Comparison of ENCODE assay signal across 17 cellular contexts in the genomic region with DNA sequence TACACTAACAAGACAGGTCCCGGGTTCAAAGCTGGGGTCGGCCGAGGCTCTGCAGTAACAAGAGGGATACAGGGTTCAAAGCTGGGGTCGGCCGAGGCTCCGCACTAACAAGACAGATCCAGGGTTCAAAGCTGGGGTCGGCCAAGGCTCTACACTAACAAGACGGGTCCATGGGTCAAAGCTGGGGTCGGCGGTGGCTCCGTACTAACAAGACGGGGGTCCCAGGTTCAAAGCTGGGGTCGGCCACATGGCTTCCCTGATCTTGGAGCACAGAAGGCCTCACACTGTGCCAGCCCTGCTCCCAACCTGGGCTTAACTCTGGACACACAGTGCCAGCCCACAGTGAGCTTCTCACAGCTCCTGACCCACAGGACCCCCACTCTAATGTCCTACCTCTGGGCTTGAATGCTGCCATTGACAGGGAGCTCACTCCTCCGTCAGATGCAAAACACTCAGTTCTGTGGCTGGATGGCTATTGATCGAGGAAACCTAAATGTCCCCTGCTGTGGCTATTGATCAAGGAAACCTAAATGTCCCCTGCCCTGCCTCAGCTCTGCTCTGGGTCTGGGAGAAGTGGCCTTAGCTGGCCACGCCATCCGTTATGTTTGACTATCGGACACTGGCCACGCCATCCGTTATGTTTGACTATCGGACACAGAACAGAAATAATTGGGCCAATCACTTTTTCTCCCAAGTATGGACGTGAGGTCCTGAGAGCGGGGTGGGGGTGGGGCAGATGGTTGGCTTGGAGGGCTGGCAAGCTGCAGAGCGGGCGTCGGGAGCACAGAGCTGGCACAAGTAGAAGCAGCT. TPM values are rescaled to one million over a fixed set of nuclear protein-coding genes. Genes with fewer than 3 reads are reported as not detected.
"Had no signal": no experiment of that assay in that cellular context is flagged by ENCODE, and none has a peak within 500 bp of the region (broad histone marks: within the 10 kb centered on the region; RNA-seq: fewer than 3 reads in every experiment).

No MANE protein-coding gene starts in this region.

- H3K27me3 ChIP-seq: ascending aorta, cardiac muscle cell, SJSA1, stomach had no signal

- FAIRE-seq: endothelial cell of umbilical vein, frontal cortex, keratinocyte had no signal

- ATAC-seq: activated CD8-positive, alpha-beta T cell treated with anti-CD3 and anti-CD28 coated beads for 36 hours; natural killer cell had no signal

- H3K4me1 ChIP-seq: ascending aorta, SJSA1 had no signal

- DNase-seq: activated CD4-positive, alpha-beta T cell treated with anti-CD3 and anti-CD28 coated beads for 4 hours; activated CD8-positive, alpha-beta memory T cell treated with anti-CD3 and anti-CD28 coated beads, Interleukin-2, amount 50 U/mL, for 4 hours; activated CD8-positive, alpha-beta T cell treated with anti-CD3 and anti-CD28 coated beads for 36 hours; activated naive CD4-positive, alpha-beta T cell; effector CD4-positive, alpha-beta T cell; natural killer cell; occipital lobe; stomach; T-helper 9 cell had no signal

- H3K27ac ChIP-seq: cardiac muscle cell, coronary artery, SJSA1, skin epidermis had no signal

- H3K9me3 ChIP-seq: ascending aorta, SJSA1, stomach had no signal

- H3K4me3 ChIP-seq: ascending aorta, cardiac muscle cell, coronary artery, SJSA1, skin epidermis, stomach had no signal

- H3K36me3 ChIP-seq: ascending aorta, cardiac muscle cell, SJSA1 had no signal

RNA-seq across cellular contexts. Expression of a gene that starts 54.6 kb away (rescaled TPM):
- total RNA-seq: activated CD8-positive, alpha-beta T cell treated with anti-CD3 and anti-CD28 coated beads for 36 hours; SJSA1 had no signal
- polyA plus RNA-seq: keratinocyte had no signal
